Comparison of ENCODE assay signal across 8 cellular contexts in genomic region chrX:19747672-19748610, GRCh38.
DNase-seq lines count a peak whose midpoint lies in the region; ATAC-seq and TF ChIP-seq lines count a peak whose summit lies in the region.

No MANE protein-coding gene starts in this region.

- no peaks in the 10 kb centered on the region for H3K27me3 ChIP-seq in testis

- peaks cover 2% of the 10 kb centered on the region for H3K36me3 Mint-ChIP-seq in neural crest cell (ENCODE audit: low read depth)

- TF ChIP-seq POLR2A in testis (IDR thresholded peaks at IDR 0.05), result no peak

- no peak for TF ChIP-seq CTCF in neural crest cell (conservative IDR thresholded peaks at IDR 0.05)
- no peak for TF ChIP-seq CTCF in testis (IDR thresholded peaks at IDR 0.05)

- WGBS in testis, 2 donors, result 90 to 95% methylated on average over 6 to 14 of the region's 15 CpGs

- peaks cover 8% of the 10 kb centered on the region for H3K9me3 Mint-ChIP-seq in neural crest cell

- H3K36me3 ChIP-seq in testis (ENCODE audit: low read depth, missing control alignments), result no peaks in the 10 kb centered on the region

- in situ Hi-C loops in KBM-7 (cut with MboI; ENCODE audit: low pct_unique_long_range_greater_than_20kb, low sequenced_read_pairs), result no loop called here

- H3K27ac ChIP-seq in testis, result no peak overlapping the region

- no peaks in the 10 kb centered on the region for H3K4me1 ChIP-seq in testis

- H3K4me3 ChIP-seq in testis, result no peak overlapping the region

- H3K27me3 Mint-ChIP-seq in neural crest cell (ENCODE audit: low read depth), result no peaks in the 10 kb centered on the region

- no peaks in the 10 kb centered on the region for H3K9me3 ChIP-seq in testis

- ATAC-seq in GM19467 (IDR thresholded peaks at IDR 0.05; ENCODE audit: unreplicated experiment), result peak; percentile 41
- ATAC-seq in HG03095 (IDR thresholded peaks at IDR 0.05; ENCODE audit: unreplicated experiment), result no peak

- peaks cover 65% of the 10 kb centered on the region for H3K4me1 Mint-ChIP-seq in neural crest cell

- peak overlapping the region; percentile 94 for H3K27ac Mint-ChIP-seq in neural crest cell (ENCODE audit: unreplicated experiment)

- no peak overlapping the region for H3K4me3 Mint-ChIP-seq in neural crest cell

- intact Hi-C loops in testis (cut with DNase I; ENCODE audit: low total_unique reads), result loop anchor here (5.0 kb wide), 1 partner anchor 139 kb away; the partner anchor contains the start of gene SH3KBP1

- DNase-seq in KBM-7 (peak; percentile 88), neural crest cell (ENCODE audit: low read depth, low spot score) (no peak), testis (no peak), NCI-H1930 (lab: John Stamatoyannopoulos, UW) (no peak), HPDE6-E6E7 (ENCODE audit: extremely low spot score) (no peak)
- peak; percentile 73 for DNase-seq in activated CD8-positive, alpha-beta memory T cell treated with anti-CD3 and anti-CD28 coated beads, Interleukin-2, amount 50 U/mL, for 48 hours

Comparison
In these comparisons a context has a peak if more than half of its experiments do, and no peak if none do; other contexts are left out.
1. DNase-seq: peak in KBM-7 (single experiment) and activated CD8-positive, alpha-beta memory T cell treated with anti-CD3 and anti-CD28 coated beads, Interleukin-2, amount 50 U/mL, for 48 hours (single experiment); none in neural crest cell (single experiment), testis (single experiment), NCI-H1930 (0 of 2) and HPDE6-E6E7 (single experiment).